ENCODE assay signal across 8 cellular contexts in the genomic region with DNA sequence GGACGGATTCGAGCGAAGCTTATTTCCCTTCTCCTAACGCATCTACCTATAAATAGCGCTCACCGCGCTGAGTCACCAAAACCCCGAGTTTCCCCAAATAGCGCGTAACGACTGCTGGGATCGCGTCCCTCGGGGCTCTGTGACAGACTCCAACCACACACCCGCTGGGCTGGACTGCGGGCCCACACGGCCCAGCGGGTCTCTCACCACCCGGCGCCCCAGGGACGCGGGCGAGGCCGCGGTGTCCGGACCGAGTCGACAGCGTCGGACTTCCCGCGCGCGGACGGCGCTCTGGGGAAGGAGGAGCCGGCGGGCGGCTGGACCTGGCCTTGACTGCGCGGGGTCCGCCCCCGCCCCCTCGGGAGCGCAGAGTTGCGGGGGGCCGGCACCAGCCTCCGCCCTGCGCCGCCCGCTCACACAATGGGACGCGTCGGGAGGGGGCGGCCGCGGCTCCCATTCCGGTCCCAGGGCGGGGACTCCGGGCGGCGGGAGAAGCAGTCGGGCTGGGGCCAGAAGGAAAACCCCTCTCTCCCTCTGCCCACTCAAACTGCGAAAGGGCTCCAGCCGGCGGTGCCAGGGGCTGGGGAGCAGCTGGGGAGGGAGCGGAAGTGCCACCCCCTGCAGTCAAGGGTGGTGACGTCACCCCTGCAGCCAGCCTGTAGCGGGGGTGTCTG.
DNase-seq lines count a peak whose midpoint lies in the region; ATAC-seq and TF ChIP-seq lines count a peak whose summit lies in the region.

No MANE protein-coding gene starts in this region.

- no peaks in the 10 kb centered on the region; the same call in 1 of the 2 replicates for H3K27me3 ChIP-seq in ACC112 (ENCODE audit: insufficient read depth, low read length)

- H2AFZ ChIP-seq in ACC112 (ENCODE audit: low read length, unreplicated experiment): peak overlapping the region; percentile 27

- H3K4me3 ChIP-seq in ACC112 (ENCODE audit: low read depth, low read length): peak overlapping the region; percentile 95

- DNase-seq in NCI-H2196 treated with DMSO at 0.1 percent for 48 hours (lab: John Stamatoyannopoulos, UW; ENCODE audit: unreplicated experiment) (peak; percentile 75), activated B cell treated with CpG ODN at 0.5 μM for 24 hours (peak; percentile 86), kidney glomerular epithelial cell (lab: John Stamatoyannopoulos, UW) (peak; percentile 86)
- peak; percentile 47 to 69 for DNase-seq in central memory CD8-positive, alpha-beta T cell (ENCODE audit: low spot score in 2 of 2)
- peak in 3 of 4 experiments; percentile 35 to 62 (median 50) for DNase-seq in stimulated activated CD4-positive, alpha-beta T cell treated with anti-CD3 and anti-CD28 coated beads, Interleukin-1b, Interleukin-23, amount 100 ng/mL, for 24 hours (ENCODE audit: low read depth in 4 of 4, low spot score in 1 of 4)

- peak overlapping the region; percentile 87 for H3K4me3 Mint-ChIP-seq in activated B cell treated with CpG ODN at 0.5 μM for 24 hours
- peak overlapping the region; percentile 80 for H3K4me3 Mint-ChIP-seq in central memory CD8-positive, alpha-beta T cell

- peaks cover 2% of the 10 kb centered on the region for H3K27me3 Mint-ChIP-seq in activated B cell treated with CpG ODN at 0.5 μM for 24 hours
- peaks cover 31% of the 10 kb centered on the region for H3K27me3 Mint-ChIP-seq in central memory CD8-positive, alpha-beta T cell

- H3K4me1 ChIP-seq in ACC112 (ENCODE audit: control insufficient read depth, insufficient read depth, low read length, unreplicated experiment): peaks cover 15% of the 10 kb centered on the region

- CTCF ChIA-PET in activated B cell treated with CpG ODN at 0.5 μM for 24 hours (lab: Charles Lee): interaction anchor here (0.8 to 4.3 kb wide), 11 partner anchors 16 to 787 kb away, joined by 3 to 41 read pairs (median 6); a partner anchor contains a TSS

- peak overlapping the region; percentile 86 for H3K27ac ChIP-seq in ACC112 (ENCODE audit: low read depth, low read length)

- H3K27ac Mint-ChIP-seq in activated B cell treated with CpG ODN at 0.5 μM for 24 hours: peak overlapping the region; percentile 95
- H3K27ac Mint-ChIP-seq in central memory CD8-positive, alpha-beta T cell (ENCODE audit: low read depth): peak overlapping the region; percentile 82

- POLR2A ChIA-PET in activated B cell treated with CpG ODN at 0.5 μM for 24 hours (lab: Charles Lee): interaction anchor here (0.5 to 16.0 kb wide), 67 partner anchors 9 to 804 kb away, joined by 3 to 1044 read pairs (median 10); a partner anchor contains a TSS

- intact Hi-C loops in activated B cell treated with CpG ODN at 0.5 μM for 24 hours (cut with micrococcal nuclease): loop anchor here (1.0 to 10.0 kb wide), 11 partner anchors 7 to 682 kb away; a partner anchor contains a TSS

- peaks cover 64% of the 10 kb centered on the region for H3K4me1 Mint-ChIP-seq in activated B cell treated with CpG ODN at 0.5 μM for 24 hours
- H3K4me1 Mint-ChIP-seq in central memory CD8-positive, alpha-beta T cell: peaks cover 41% of the 10 kb centered on the region

- TF ChIP-seq CTCF in activated B cell treated with CpG ODN at 0.5 μM for 24 hours (IDR thresholded peaks at IDR 0.05): no peak

- H3K36me3 ChIP-seq in ACC112 (ENCODE audit: insufficient read depth, low read length): no peaks in the 10 kb centered on the region

- peaks cover 33% of the 10 kb centered on the region for H3K36me3 Mint-ChIP-seq in activated B cell treated with CpG ODN at 0.5 μM for 24 hours (ENCODE audit: low read depth)
- H3K36me3 Mint-ChIP-seq in central memory CD8-positive, alpha-beta T cell (ENCODE audit: insufficient read depth): peaks cover 38% of the 10 kb centered on the region

- H3K9me3 Mint-ChIP-seq in activated B cell treated with CpG ODN at 0.5 μM for 24 hours: no peaks in the 10 kb centered on the region
- no peaks in the 10 kb centered on the region for H3K9me3 Mint-ChIP-seq in central memory CD8-positive, alpha-beta T cell

- ATAC-seq in GM18868 (IDR thresholded peaks at IDR 0.05; ENCODE audit: unreplicated experiment) (peak; percentile 75), HG03066 (IDR thresholded peaks at IDR 0.05; ENCODE audit: low read depth, unreplicated experiment) (peak; percentile 65), activated B cell treated with CpG ODN at 0.5 μM for 24 hours (ENCODE audit: low read depth) (peak; percentile 59)
- ATAC-seq in central memory CD8-positive, alpha-beta T cell (replicated peaks; ENCODE audit: extremely low read depth, poor library complexity, severe bottlenecking): peak; percentile 81

- no peaks in the 10 kb centered on the region for H3K79me2 ChIP-seq in ACC112 (ENCODE audit: control insufficient read depth, insufficient read depth, low read length, unreplicated experiment)

Comparison
In these comparisons a context has a peak if more than half of its experiments do, and no peak if none do; other contexts are left out.
1. Peak in every context shown above with its lines: DNase-seq, ATAC-seq, H3K4me3 ChIP-seq and H3K27ac ChIP-seq.